12 cellular contexts compared by ENCODE assay signal in genomic region chr4:25978327-25978726, GRCh38.
"Had no signal": no experiment of that assay in that cellular context is flagged by ENCODE, and none has a peak within 500 bp of the region (broad histone marks: within the 10 kb centered on the region; RNA-seq: fewer than 3 reads in every experiment).

No MANE protein-coding gene starts in this region.

- H3K4me3 Mint-ChIP-seq: activated T-helper 1 cell treated with anti-CD3 and anti-CD28 coated beads, Interleukin-12 subunit alpha, Interleukin-12 subunit beta, Interleukin-2, Interleukin-4 antibody, amounts not matched to agents 30 ng/mL and 10 ng/mL and 1 ng/mL, durations not matched to agents 14 hours and 24 hours and 36 hours had no signal

- H3K27ac Mint-ChIP-seq: activated T-helper 1 cell treated with anti-CD3 and anti-CD28 coated beads, Interleukin-12 subunit alpha, Interleukin-12 subunit beta, Interleukin-2, Interleukin-4 antibody, amounts not matched to agents 30 ng/mL and 10 ng/mL and 1 ng/mL, durations not matched to agents 14 hours and 24 hours and 36 hours had no signal

- H3K9me3 Mint-ChIP-seq: activated T-helper 1 cell treated with anti-CD3 and anti-CD28 coated beads, Interleukin-12 subunit alpha, Interleukin-12 subunit beta, Interleukin-2, Interleukin-4 antibody, amounts not matched to agents 30 ng/mL and 10 ng/mL and 1 ng/mL, durations not matched to agents 14 hours and 24 hours and 36 hours had no signal

- H3K4me3 ChIP-seq: breast epithelium, tibial artery, uterus had no signal

- DNase-seq: activated CD4-positive, alpha-beta T cell treated with anti-CD3 and anti-CD28 coated beads, Interleukin-2, amount 50 U/mL, for 1 hour; anterior cingulate cortex; erythroblast; hypothalamus; left ventricle myocardium superior; mesenchymal stem cell; stimulated activated CD4-positive, alpha-beta T cell treated with anti-CD3 and anti-CD28 coated beads, Interleukin-4, amount 100 ng/mL, for 24 hours; stimulated activated naive CD4-positive, alpha-beta T cell; uterus had no signal
